ENCODE assay signal across 9 cellular contexts in genomic region chr19:6551607-6552450, GRCh38. TPM values are rescaled to one million over a fixed set of nuclear protein-coding genes. Genes with fewer than 3 reads are reported as not detected.
DNase-seq lines count a peak whose midpoint lies in the region; FAIRE-seq and TF ChIP-seq lines count a peak whose summit lies in the region.
"Had no signal": no experiment of that assay in that cellular context is flagged by ENCODE, and none has a peak within 500 bp of the region (broad histone marks: within the 10 kb centered on the region; RNA-seq: fewer than 3 reads in every experiment).

No MANE protein-coding gene starts in this region.

- no peak overlapping the region for H3K27ac ChIP-seq in osteoblast (ENCODE audit: low read depth, low read length)

- FAIRE-seq in GM19239 (lab: Jason Lieb, UNC), result peak; percentile 83
- FAIRE-seq: islet of Langerhans had no signal

- no peaks in the 10 kb centered on the region for H4K20me1 ChIP-seq in osteoblast (ENCODE audit: insufficient read depth, low read length)

- peaks cover 8% of the 10 kb centered on the region for H3K4me1 ChIP-seq in osteoblast (ENCODE audit: insufficient read depth, low read length)

- H2AFZ ChIP-seq in osteoblast (ENCODE audit: low read length), result no peak overlapping the region

- no peaks in the 10 kb centered on the region for H3K9me3 ChIP-seq in osteoblast (ENCODE audit: low read depth, low read length)

- no peaks in the 10 kb centered on the region for H3K79me2 ChIP-seq in osteoblast (ENCODE audit: insufficient read depth, low read length)

- H3K27ac Mint-ChIP-seq in activated naive CD4-positive, alpha-beta T cell treated with anti-CD3 and anti-CD28 coated beads, Interleukin-2, amount 10 ng/mL, durations not matched to agents 7 days and 5 days, result no peak overlapping the region

- no peak overlapping the region for H3K4me3 Mint-ChIP-seq in activated naive CD4-positive, alpha-beta T cell treated with anti-CD3 and anti-CD28 coated beads, Interleukin-2, amount 10 ng/mL, durations not matched to agents 7 days and 5 days

- H3K4me3 ChIP-seq in osteoblast (ENCODE audit: insufficient read depth, low read length), result no peak overlapping the region

- peak; percentile 12 for TF ChIP-seq CTCF in osteoblast (IDR thresholded peaks at IDR 0.05; ENCODE audit: extremely low read depth, low read depth, low read length)

- no peak overlapping the region for H3K4me2 ChIP-seq in osteoblast (ENCODE audit: insufficient read depth, low read length)

- H3K36me3 Mint-ChIP-seq in activated naive CD4-positive, alpha-beta T cell treated with anti-CD3 and anti-CD28 coated beads, Interleukin-2, amount 10 ng/mL, durations not matched to agents 7 days and 5 days, result no peaks in the 10 kb centered on the region

- CTCF ChIA-PET in activated naive CD4-positive, alpha-beta T cell treated with anti-CD3 and anti-CD28 coated beads, Interleukin-2, amount 10 ng/mL, durations not matched to agents 7 days and 5 days (lab: Charles Lee), result interaction anchor here (1.5 to 2.7 kb wide), 3 partner anchors 12 to 35 kb away, joined by 5 to 12 read pairs (median 8); no protein-coding TSS in a partner anchor

- no peaks in the 10 kb centered on the region for H3K36me3 ChIP-seq in osteoblast (ENCODE audit: insufficient read depth, low read length)

- peaks cover 11% of the 10 kb centered on the region for H3K27me3 Mint-ChIP-seq in activated naive CD4-positive, alpha-beta T cell treated with anti-CD3 and anti-CD28 coated beads, Interleukin-2, amount 10 ng/mL, durations not matched to agents 7 days and 5 days

- DNase-seq in GM19239 (ENCODE audit: insufficient read length, low spot score) (peak; percentile 73), SK-MEL-5 (ENCODE audit: low read depth, low spot score) (peak; percentile 25), osteoblast (ENCODE audit: insufficient read length, low spot score, missing footprints) (peak; percentile 88), DMS153 (lab: John Stamatoyannopoulos, UW) (no peak), NCI-H2227 (lab: John Stamatoyannopoulos, UW; ENCODE audit: unreplicated experiment) (no peak), NCI-H69 (lab: John Stamatoyannopoulos, UW) (no peak), ureter (ENCODE audit: low spot score) (no peak)
- DNase-seq in activated naive CD4-positive, alpha-beta T cell treated with anti-CD3 and anti-CD28 coated beads, Interleukin-2, amount 10 ng/mL, durations not matched to agents 7 days and 5 days, result peak; percentile 73

- H3K27me3 ChIP-seq in osteoblast (ENCODE audit: insufficient read depth, low read length), result no peaks in the 10 kb centered on the region

- peaks cover 5% of the 10 kb centered on the region for H3K9me3 Mint-ChIP-seq in activated naive CD4-positive, alpha-beta T cell treated with anti-CD3 and anti-CD28 coated beads, Interleukin-2, amount 10 ng/mL, durations not matched to agents 7 days and 5 days

- in situ Hi-C loops in SK-MEL-5 (cut with HindIII; ENCODE audit: low pct_unique_long_range_greater_than_20kb, low sequenced_read_pairs), result no loop called here

- peaks cover 17% of the 10 kb centered on the region for H3K4me1 Mint-ChIP-seq in activated naive CD4-positive, alpha-beta T cell treated with anti-CD3 and anti-CD28 coated beads, Interleukin-2, amount 10 ng/mL, durations not matched to agents 7 days and 5 days

RNA-seq across cellular contexts. Expression of gene TNFSF9, which starts 21.0 kb away (rescaled TPM):
- 10.9 and 13.7 TPM in 2 replicates for total RNA-seq in SK-MEL-5 (2014; rRNA removed; shearing (Covaris generic))
- 11.1 and 11.4 TPM in 2 replicates for polyA plus RNA-seq in SK-MEL-5 (2015; cell fraction: cytosol; rRNA removed)
- polyA plus RNA-seq in SK-MEL-5 (2015; cell fraction: nucleus; rRNA removed), result 5.9 and 8.4 TPM in 2 replicates
- 12.7 and 16.6 TPM in 2 replicates for total RNA-seq in osteoblast
- 0.75 TPM for total RNA-seq in ureter

RNA-seq across cellular contexts. Expression of gene CD70, which starts 39.1 kb away (rescaled TPM):
- total RNA-seq in SK-MEL-5 (2014; rRNA removed; shearing (Covaris generic)), result not detected in 2 replicates
- polyA plus RNA-seq in SK-MEL-5 (2015; cell fraction: cytosol; rRNA removed), result not detected in 2 replicates
- 0.70 TPM in 1 of 2 replicates, not detected in the other for polyA plus RNA-seq in SK-MEL-5 (2015; cell fraction: nucleus; rRNA removed)
- 0.29 TPM in 1 of 2 replicates, not detected in the other for total RNA-seq in osteoblast
- total RNA-seq in ureter, result not detected

RNA-seq across cellular contexts. Expression of gene TUBB4A, which starts 49.7 kb away (rescaled TPM):
- 19.8 and 24.0 TPM in 2 replicates for total RNA-seq in SK-MEL-5 (2014; rRNA removed; shearing (Covaris generic))
- 197 and 275 TPM in 2 replicates for polyA plus RNA-seq in SK-MEL-5 (2015; cell fraction: cytosol; rRNA removed)
- polyA plus RNA-seq in SK-MEL-5 (2015; cell fraction: nucleus; rRNA removed), result 35.1 and 72.8 TPM in 2 replicates
- total RNA-seq in osteoblast (not detected in 2 replicates), ureter (1.2 TPM)

Comparison
In these comparisons a context has a peak if more than half of its experiments do, and no peak if none do; other contexts are left out.
1. DNase-seq: peak in GM19239 (single experiment), SK-MEL-5 (single experiment), activated naive CD4-positive, alpha-beta T cell treated with anti-CD3 and anti-CD28 coated beads, Interleukin-2, amount 10 ng/mL, durations not matched to agents 7 days and 5 days (single experiment) and osteoblast (single experiment); none in DMS153 (single experiment), NCI-H2227 (single experiment), NCI-H69 (single experiment) and ureter (single experiment).